Comparison of ENCODE assay signal across 8 cellular contexts in genomic region chr19:40799558-40800338, GRCh38. TPM values are rescaled to one million over a fixed set of nuclear protein-coding genes. Genes with fewer than 3 reads are reported as not detected.
A peak's percentile ranks its signal among the peaks of the same experiment; 100 is the strongest.
DNase-seq lines count a peak whose midpoint lies in the region; ATAC-seq and FAIRE-seq lines count a peak whose summit lies in the region.

No MANE protein-coding gene starts in this region.

- peaks cover 24 to 27% of the 10 kb centered on the region in 2 donors for H3K4me1 ChIP-seq in small intestine (ENCODE audit: control insufficient read depth in 2 of 2, insufficient read depth in 1 of 2, low read depth in 1 of 2, low read length in 1 of 2)

- DNase-seq in EL: peak; percentile 41
- DNase-seq in amniotic stem cell (lab: John Stamatoyannopoulos, UW): peak; percentile 18
- DNase-seq in small intestine: no peak
- no peak for DNase-seq in NCI-H774 (lab: John Stamatoyannopoulos, UW)

- peak overlapping the region; percentile 88 to 97 (median 94) for H3K4me3 Mint-ChIP-seq in IgD-negative memory B cell

- H3K27me3 ChIP-seq in small intestine (ENCODE audit: control insufficient read depth in 2 of 2, insufficient read depth in 2 of 2, low read length in 2 of 2): no peaks in the 10 kb centered on the region

- peaks cover 0 to 4% of the 10 kb centered on the region in 2 donors for H3K36me3 ChIP-seq in small intestine (ENCODE audit: control insufficient read depth in 2 of 2, insufficient read depth in 2 of 2, low read length in 2 of 2)

- H3K4me1 Mint-ChIP-seq in IgD-negative memory B cell: peaks cover 24 to 55% (median 41%) of the 10 kb centered on the region in 3 donors

- H3K9me3 Mint-ChIP-seq in IgD-negative memory B cell: no peaks in the 10 kb centered on the region

- peak overlapping the region; percentile 79 for H3K4me3 ChIP-seq in iPS-11a (ENCODE audit: low read depth, low read length)
- H3K4me3 ChIP-seq in small intestine (ENCODE audit: low read depth in 1 of 2, low read length in 2 of 2): peak overlapping the region; percentile 77 to 93

- H3K27ac ChIP-seq in small intestine (ENCODE audit: low read depth in 1 of 2, low read length in 1 of 2): peak overlapping the region; percentile 63 to 86

- peak overlapping the region; percentile 83 to 95 (median 86) for H3K27ac Mint-ChIP-seq in IgD-negative memory B cell

- FAIRE-seq in small intestine (lab: Jason Lieb, UNC): no peak

- H3K27me3 Mint-ChIP-seq in IgD-negative memory B cell: no peaks in the 10 kb centered on the region

- ATAC-seq in HG03571 (IDR thresholded peaks at IDR 0.05; ENCODE audit: unreplicated experiment) (no peak), GM18868 (IDR thresholded peaks at IDR 0.05; ENCODE audit: unreplicated experiment) (no peak)

- no peaks in the 10 kb centered on the region for H3K9me3 ChIP-seq in small intestine (ENCODE audit: control insufficient read depth, low read depth)

- H3K36me3 Mint-ChIP-seq in IgD-negative memory B cell: peaks cover 11% of the 10 kb centered on the region

- 0 to 2% (median 2%) methylated on average over 16 to 40 of the region's 40 CpGs for WGBS in small intestine, 3 donors

RNA-seq across cellular contexts. Expression of gene EGLN2, which starts 0.8 kb away (rescaled TPM):
- polyA plus RNA-seq in IgD-negative memory B cell (181 TPM), small intestine (100 to 1,000 TPM in 1 of 3 donors, 10 to 100 TPM in 2; 68.9 to 103 (median 93.8) TPM)

RNA-seq across cellular contexts. Expression of gene RAB4B, which starts 21.7 kb away (rescaled TPM):
- polyA plus RNA-seq in IgD-negative memory B cell (141 TPM), small intestine (10 to 100 TPM; 41.9 to 48.1 (median 44.3) TPM)

RNA-seq across cellular contexts. Expression of gene MIA, which starts 24.4 kb away (rescaled TPM):
- polyA plus RNA-seq in IgD-negative memory B cell (not detected), small intestine (1 to 10 TPM in 2 of 3 donors, not detected in 1; 3.2 to 4.3 TPM)

RNA-seq across cellular contexts. Expression of gene SNRPA, which starts 48.7 kb away (rescaled TPM):
- polyA plus RNA-seq in IgD-negative memory B cell (96.4 TPM), small intestine (10 to 100 TPM; 25.7 to 77.8 (median 36.7) TPM)

RNA-seq across cellular contexts. Expression of gene ACTMAP, which starts 49.5 kb away (rescaled TPM):
- 4.9 TPM for polyA plus RNA-seq in IgD-negative memory B cell
- polyA plus RNA-seq in small intestine: 10 to 100 TPM; 12.1 to 27.5 (median 19.5) TPM

Comparison
In these comparisons a context has a peak if more than half of its experiments do, and no peak if none do; other contexts are left out.
1. DNase-seq: peak in EL (single experiment) and amniotic stem cell (single experiment); none in small intestine (single experiment) and NCI-H774 (single experiment).